Comparison of ENCODE assay signal across 36 cellular contexts in genomic region chr19:3679138-3679537, GRCh38. TPM values are rescaled to one million over a fixed set of nuclear protein-coding genes. Genes with fewer than 3 reads are reported as not detected.
"Had no signal": no experiment of that assay in that cellular context is flagged by ENCODE, and none has a peak within 500 bp of the region (broad histone marks: within the 10 kb centered on the region; RNA-seq: fewer than 3 reads in every experiment).

No MANE protein-coding gene starts in this region.

- H3K9me3 ChIP-seq: adrenal gland, body of pancreas, colonic mucosa, esophagus squamous epithelium had no signal

- H3K4me1 ChIP-seq: adrenal gland, body of pancreas, colonic mucosa had no signal

- H3K4me3 Mint-ChIP-seq: activated B cell treated with CpG ODN at 0.5 μM for 24 hours; activated CD8-positive, alpha-beta T cell treated with anti-CD3 and anti-CD28 coated beads for 36 hours; activated naive CD4-positive, alpha-beta T cell treated with anti-CD3 and anti-CD28 coated beads for 36 hours; activated naive CD4-positive, alpha-beta T cell treated with anti-CD3 and anti-CD28 coated beads, Interleukin-2, amount 50 U/mL, for 24 hours; activated naive CD8-positive, alpha-beta T cell treated with anti-CD3 and anti-CD28 coated beads for 36 hours; activated naive CD8-positive, alpha-beta T cell treated with anti-CD3 and anti-CD28 coated beads, Interleukin-2, amount 50 U/mL, for 24 hours; activated T-helper 1 cell treated with anti-CD3 and anti-CD28 coated beads, Interleukin-12 subunit alpha, Interleukin-12 subunit beta, Interleukin-2, Interleukin-4 antibody, amounts not matched to agents 30 ng/mL and 10 ng/mL and 1 ng/mL, durations not matched to agents 14 hours and 24 hours and 36 hours; T-helper 17 cell; T-helper 2 cell treated with Interferon-gamma antibody and Interleukin-4, amounts not matched to agents 5 μg/mL and 100 μg/mL, for 36 hours had no signal

- H3K27me3 Mint-ChIP-seq: activated B cell treated with CpG ODN at 0.5 μM for 24 hours; activated CD8-positive, alpha-beta T cell treated with anti-CD3 and anti-CD28 coated beads for 36 hours; activated naive CD4-positive, alpha-beta T cell treated with anti-CD3 and anti-CD28 coated beads, Interleukin-2, amount 50 U/mL, for 24 hours; activated naive CD8-positive, alpha-beta T cell treated with anti-CD3 and anti-CD28 coated beads for 36 hours; activated naive CD8-positive, alpha-beta T cell treated with anti-CD3 and anti-CD28 coated beads, Interleukin-2, amount 50 U/mL, for 24 hours; T-helper 17 cell had no signal

- H3K27ac Mint-ChIP-seq: activated B cell treated with CpG ODN at 0.5 μM for 24 hours; activated CD8-positive, alpha-beta T cell treated with anti-CD3 and anti-CD28 coated beads for 36 hours; activated naive CD4-positive, alpha-beta T cell treated with anti-CD3 and anti-CD28 coated beads for 36 hours; activated naive CD4-positive, alpha-beta T cell treated with anti-CD3 and anti-CD28 coated beads, Interleukin-2, amount 50 U/mL, for 24 hours; activated naive CD8-positive, alpha-beta T cell treated with anti-CD3 and anti-CD28 coated beads, Interleukin-2, amount 50 U/mL, for 24 hours; activated T-helper 1 cell treated with anti-CD3 and anti-CD28 coated beads, Interleukin-12 subunit alpha, Interleukin-12 subunit beta, Interleukin-2, Interleukin-4 antibody, amounts not matched to agents 30 ng/mL and 10 ng/mL and 1 ng/mL, durations not matched to agents 14 hours and 24 hours and 36 hours; activated T-helper 2 cell treated with anti-CD3 and anti-CD28 coated beads, Interferon-gamma antibody, Interleukin-2, Interleukin-4, amounts not matched to agents 10 μg/mL and 5 μg/mL and 100 μg/mL, durations not matched to agents 14 hours and 24 hours and 36 hours; T-helper 2 cell treated with Interferon-gamma antibody and Interleukin-4, amounts not matched to agents 5 μg/mL and 100 μg/mL, for 36 hours had no signal

- H3K9me3 Mint-ChIP-seq: activated B cell treated with CpG ODN at 0.5 μM for 24 hours; activated naive CD4-positive, alpha-beta T cell treated with anti-CD3 and anti-CD28 coated beads, Interleukin-2, amount 50 U/mL, for 24 hours; activated naive CD8-positive, alpha-beta T cell treated with anti-CD3 and anti-CD28 coated beads for 36 hours; activated naive CD8-positive, alpha-beta T cell treated with anti-CD3 and anti-CD28 coated beads, Interleukin-2, amount 50 U/mL, for 24 hours had no signal

- ATAC-seq: activated CD4-positive, CD25-positive, alpha-beta regulatory T cell treated with anti-CD3 and anti-CD28 coated beads, Interleukin-2, amount 50 U/mL, for 24 hours; activated CD8-positive, alpha-beta T cell treated with anti-CD3 and anti-CD28 coated beads for 36 hours; activated naive CD8-positive, alpha-beta T cell treated with anti-CD3 and anti-CD28 coated beads, Interleukin-2, amount 50 U/mL, for 24 hours; body of pancreas; gastroesophageal sphincter; T-helper 17 cell had no signal

- H3K27ac ChIP-seq: adrenal gland, body of pancreas, colonic mucosa, epithelial cell of prostate, esophagus squamous epithelium, WERI-Rb-1 had no signal

- H3K4me3 ChIP-seq: adrenal gland, body of pancreas, colonic mucosa, esophagus squamous epithelium, gastroesophageal sphincter had no signal

- DNase-seq: activated B cell treated with CpG ODN at 0.5 μM for 24 hours; activated CD4-positive, alpha-beta T cell treated with anti-CD3 and anti-CD28 coated beads for 48 hours; activated CD4-positive, alpha-beta T cell treated with anti-CD3 and anti-CD28 coated beads, Interleukin-2, amount 50 U/mL, for 1 hour; activated CD4-positive, alpha-beta T cell treated with anti-CD3 and anti-CD28 coated beads, Interleukin-2, amount 50 U/mL, for 48 hours; activated CD8-positive, alpha-beta memory T cell treated with anti-CD3 and anti-CD28 coated beads for 24 hours; activated CD8-positive, alpha-beta T cell treated with anti-CD3 and anti-CD28 coated beads for 36 hours; activated effector memory CD4-positive, alpha-beta T cell treated with anti-CD3 and anti-CD28 coated beads, Interleukin-2, amount 50 U/mL, for 16 hours; activated naive CD4-positive, alpha-beta T cell treated with anti-CD3 and anti-CD28 coated beads for 36 hours; activated naive CD8-positive, alpha-beta T cell treated with anti-CD3 and anti-CD28 coated beads for 36 hours; activated naive CD8-positive, alpha-beta T cell treated with anti-CD3 and anti-CD28 coated beads, Interleukin-2, amount 50 U/mL, for 24 hours; activated T-cell treated with anti-CD3 and anti-CD28 coated beads, Interleukin-2, amount 50 U/mL, for 1 hour; activated T-cell treated with anti-CD3 and anti-CD28 coated beads, Interleukin-2, amount 50 U/mL, for 48 hours; adrenal gland; amygdala; aorta; body of pancreas; caudate nucleus; colonic mucosa; effector CD8-positive, alpha-beta T cell; esophagus squamous epithelium; foreskin melanocyte; T-helper 1 cell; T-helper 17 cell; T1000; WERI-Rb-1 had no signal

- H3K27me3 ChIP-seq: adrenal gland, body of pancreas, colonic mucosa, esophagus squamous epithelium, gastroesophageal sphincter had no signal

- H3K36me3 ChIP-seq: adrenal gland, colonic mucosa had no signal

RNA-seq across cellular contexts. Expression of gene TJP3, which starts 29.0 kb away (rescaled TPM):
- total RNA-seq: endothelial cell of umbilical vein, fibroblast of lung, fibroblast of villous mesenchyme, glomerular endothelial cell had no signal
- polyA plus RNA-seq: fibroblast of lung had no signal
